1 cellular context compared by ENCODE assay signal in genomic region chr6:157516319-157517026, GRCh38.
TF ChIP-seq lines count a peak whose summit lies in the region.

No MANE protein-coding gene starts in this region.

TF ChIP-seq in K562, 482 proteins besides CTCF, POLR2A, EP300 and RAD21 (continued from another document and continues in another):
- no peak for TF ChIP-seq MITF (IDR thresholded peaks at IDR 0.05)
- TF ChIP-seq PYGO2 (tag; IDR thresholded peaks at IDR 0.05): no peak
- peak; percentile 69 for TF ChIP-seq ATF3 (IDR thresholded peaks at IDR 0.05)
- no peak for TF ChIP-seq ATF3 (CRISPR knock-in tag; conservative IDR thresholded peaks at IDR 0.05)
- TF ChIP-seq PRMT5 (CRISPR knock-in tag; IDR thresholded peaks at IDR 0.05): no peak
- TF ChIP-seq NELFE (IDR thresholded peaks at IDR 0.05; ENCODE audit: insufficient read depth, insufficient read length): no peak
- no peak for TF ChIP-seq ZNF347 (CRISPR knock-in tag; IDR thresholded peaks at IDR 0.05; ENCODE audit: low read depth)
- TF ChIP-seq ZNF695 (CRISPR knock-in tag; IDR thresholded peaks at IDR 0.05): no peak
- TF ChIP-seq ZBTB17 (CRISPR knock-in tag; IDR thresholded peaks at IDR 0.05): no peak
- TF ChIP-seq, protein P1, sequence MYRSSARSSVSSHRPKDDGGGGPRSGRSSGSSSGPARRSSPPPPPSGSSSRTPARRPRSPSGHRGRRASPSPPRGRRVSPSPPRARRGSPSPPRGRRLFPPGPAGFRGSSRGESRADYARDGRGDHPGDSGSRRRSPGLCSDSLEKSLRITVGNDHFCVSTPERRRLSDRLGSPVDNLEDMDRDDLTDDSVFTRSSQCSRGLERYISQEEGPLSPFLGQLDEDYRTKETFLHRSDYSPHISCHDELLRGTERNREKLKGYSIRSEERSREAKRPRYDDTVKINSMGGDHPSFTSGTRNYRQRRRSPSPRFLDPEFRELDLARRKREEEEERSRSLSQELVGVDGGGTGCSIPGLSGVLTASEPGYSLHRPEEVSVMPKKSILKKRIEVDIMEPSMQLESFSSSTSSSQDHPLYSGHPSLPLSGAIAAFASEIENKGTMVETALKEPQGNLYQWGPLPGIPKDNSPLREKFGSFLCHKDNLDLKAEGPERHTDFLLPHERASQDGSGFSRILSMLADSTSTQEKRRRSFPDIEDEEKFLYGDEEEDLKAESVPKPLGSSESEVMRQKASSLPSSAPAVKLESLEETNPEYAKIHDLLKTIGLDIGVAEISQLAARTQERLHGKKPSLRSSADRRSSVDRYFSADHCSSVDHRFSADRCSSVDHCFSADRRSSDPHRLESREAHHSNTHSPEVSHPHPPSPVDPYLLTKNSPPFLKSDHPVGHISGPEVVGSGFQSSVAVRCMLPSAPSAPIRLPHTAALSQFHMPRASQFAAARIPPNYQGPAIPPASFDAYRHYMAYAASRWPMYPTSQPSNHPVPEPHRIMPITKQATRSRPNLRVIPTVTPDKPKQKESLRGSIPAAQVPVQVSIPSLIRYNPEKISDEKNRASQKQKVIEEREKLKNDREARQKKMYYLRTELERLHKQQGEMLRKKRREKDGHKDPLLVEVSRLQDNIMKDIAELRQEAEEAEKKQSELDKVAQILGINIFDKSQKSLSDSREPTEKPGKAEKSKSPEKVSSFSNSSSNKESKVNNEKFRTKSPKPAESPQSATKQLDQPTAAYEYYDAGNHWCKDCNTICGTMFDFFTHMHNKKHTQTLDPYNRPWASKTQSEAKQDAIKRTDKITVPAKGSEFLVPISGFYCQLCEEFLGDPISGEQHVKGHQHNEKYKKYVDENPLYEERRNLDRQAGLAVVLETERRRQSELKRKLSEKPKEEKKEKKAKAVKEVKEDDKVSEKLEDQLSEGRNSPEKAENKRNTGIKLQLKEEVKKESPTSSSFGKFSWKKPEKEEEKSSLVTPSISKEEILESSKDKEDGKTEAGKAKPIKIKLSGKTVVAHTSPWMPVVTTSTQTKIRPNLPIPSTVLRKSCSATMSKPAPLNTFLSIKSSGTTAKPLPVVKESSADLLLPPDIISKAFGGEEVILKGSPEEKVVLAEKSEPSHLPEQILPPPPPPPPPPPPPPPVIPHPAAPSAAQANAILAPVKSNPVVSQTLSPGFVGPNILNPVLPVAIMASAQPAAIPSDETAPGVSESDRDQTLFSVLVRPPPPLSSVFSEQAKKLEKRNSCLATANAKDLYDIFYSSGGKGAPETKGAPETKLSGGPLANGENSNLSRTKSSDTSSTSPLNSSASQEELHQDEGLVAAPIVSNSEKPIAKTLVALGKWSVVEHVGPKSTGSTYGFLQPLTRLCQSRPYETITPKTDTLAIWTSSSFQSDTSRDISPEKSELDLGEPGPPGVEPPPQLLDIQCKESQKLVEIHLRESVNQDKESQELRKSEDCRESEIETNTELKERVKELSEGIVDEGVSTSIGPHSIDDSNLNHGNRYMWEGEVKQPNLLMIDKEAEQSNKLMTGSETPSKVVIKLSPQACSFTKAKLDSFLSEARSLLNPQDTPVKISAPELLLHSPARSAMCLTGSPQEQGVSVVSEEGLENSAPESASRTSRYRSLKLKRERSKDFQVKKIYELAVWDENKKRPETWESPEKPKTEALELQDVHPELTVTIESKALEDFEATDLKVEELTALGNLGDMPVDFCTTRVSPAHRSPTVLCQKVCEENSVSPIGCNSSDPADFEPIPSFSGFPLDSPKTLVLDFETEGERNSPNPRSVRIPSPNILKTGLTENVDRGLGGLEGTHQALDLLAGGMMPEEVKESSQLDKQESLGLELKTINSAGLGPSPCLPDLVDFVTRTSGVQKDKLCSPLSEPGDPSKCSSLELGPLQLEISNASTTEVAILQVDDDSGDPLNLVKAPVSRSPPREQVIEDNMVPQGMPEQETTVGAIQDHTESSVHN (IDR thresholded peaks at IDR 0.05; ENCODE audit: borderline replicate concordance in 1 of 2, low read depth in 1 of 2): 0 out of 4 replicates have a peak, but pooled peaks of 1 of the 2 experiments have one; percentile 37
- no peak for TF ChIP-seq ZMIZ1 (IDR thresholded peaks at IDR 0.05; ENCODE audit: low read depth in 2 of 2, low read length in 2 of 2)
- no peak for TF ChIP-seq XRCC5 (IDR thresholded peaks at IDR 0.05; ENCODE audit: low read depth, low read length)
- TF ChIP-seq DDX20 (tag; IDR thresholded peaks at IDR 0.05; ENCODE audit: low read depth): no peak
- TF ChIP-seq HDAC2 (IDR thresholded peaks at IDR 0.05): no peak
- TF ChIP-seq ZKSCAN3 (CRISPR knock-in tag; IDR thresholded peaks at IDR 0.05): no peak
- no peak for TF ChIP-seq KLF13 (tag; IDR thresholded peaks at IDR 0.05; ENCODE audit: borderline replicate concordance, low read depth)
- TF ChIP-seq PCBP2 (IDR thresholded peaks at IDR 0.05; ENCODE audit: low read depth, low read length, poor library complexity, severe bottlenecking): no peak
- no peak for TF ChIP-seq ZNF384 (IDR thresholded peaks at IDR 0.05; ENCODE audit: low read depth, low read length)
- TF ChIP-seq ZFP36 (IDR thresholded peaks at IDR 0.05; ENCODE audit: low read depth, low read length, partially characterized antibody): no peak
- TF ChIP-seq, protein P2, sequence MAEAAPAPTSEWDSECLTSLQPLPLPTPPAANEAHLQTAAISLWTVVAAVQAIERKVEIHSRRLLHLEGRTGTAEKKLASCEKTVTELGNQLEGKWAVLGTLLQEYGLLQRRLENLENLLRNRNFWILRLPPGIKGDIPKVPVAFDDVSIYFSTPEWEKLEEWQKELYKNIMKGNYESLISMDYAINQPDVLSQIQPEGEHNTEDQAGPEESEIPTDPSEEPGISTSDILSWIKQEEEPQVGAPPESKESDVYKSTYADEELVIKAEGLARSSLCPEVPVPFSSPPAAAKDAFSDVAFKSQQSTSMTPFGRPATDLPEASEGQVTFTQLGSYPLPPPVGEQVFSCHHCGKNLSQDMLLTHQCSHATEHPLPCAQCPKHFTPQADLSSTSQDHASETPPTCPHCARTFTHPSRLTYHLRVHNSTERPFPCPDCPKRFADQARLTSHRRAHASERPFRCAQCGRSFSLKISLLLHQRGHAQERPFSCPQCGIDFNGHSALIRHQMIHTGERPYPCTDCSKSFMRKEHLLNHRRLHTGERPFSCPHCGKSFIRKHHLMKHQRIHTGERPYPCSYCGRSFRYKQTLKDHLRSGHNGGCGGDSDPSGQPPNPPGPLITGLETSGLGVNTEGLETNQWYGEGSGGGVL (CRISPR knock-in tag; IDR thresholded peaks at IDR 0.05): no peak
- TF ChIP-seq MAZ (CRISPR knock-in tag; conservative IDR thresholded peaks at IDR 0.05 in 1 of 2, IDR thresholded peaks at IDR 0.05 in 1 of 2): peak in 1 of 2 experiments; percentile 60; a peak in 1 of 4 replicates
- no peak for TF ChIP-seq LEF1 (IDR thresholded peaks at IDR 0.05)
- TF ChIP-seq, protein P3, sequence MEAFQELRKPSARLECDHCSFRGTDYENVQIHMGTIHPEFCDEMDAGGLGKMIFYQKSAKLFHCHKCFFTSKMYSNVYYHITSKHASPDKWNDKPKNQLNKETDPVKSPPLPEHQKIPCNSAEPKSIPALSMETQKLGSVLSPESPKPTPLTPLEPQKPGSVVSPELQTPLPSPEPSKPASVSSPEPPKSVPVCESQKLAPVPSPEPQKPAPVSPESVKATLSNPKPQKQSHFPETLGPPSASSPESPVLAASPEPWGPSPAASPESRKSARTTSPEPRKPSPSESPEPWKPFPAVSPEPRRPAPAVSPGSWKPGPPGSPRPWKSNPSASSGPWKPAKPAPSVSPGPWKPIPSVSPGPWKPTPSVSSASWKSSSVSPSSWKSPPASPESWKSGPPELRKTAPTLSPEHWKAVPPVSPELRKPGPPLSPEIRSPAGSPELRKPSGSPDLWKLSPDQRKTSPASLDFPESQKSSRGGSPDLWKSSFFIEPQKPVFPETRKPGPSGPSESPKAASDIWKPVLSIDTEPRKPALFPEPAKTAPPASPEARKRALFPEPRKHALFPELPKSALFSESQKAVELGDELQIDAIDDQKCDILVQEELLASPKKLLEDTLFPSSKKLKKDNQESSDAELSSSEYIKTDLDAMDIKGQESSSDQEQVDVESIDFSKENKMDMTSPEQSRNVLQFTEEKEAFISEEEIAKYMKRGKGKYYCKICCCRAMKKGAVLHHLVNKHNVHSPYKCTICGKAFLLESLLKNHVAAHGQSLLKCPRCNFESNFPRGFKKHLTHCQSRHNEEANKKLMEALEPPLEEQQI (IDR thresholded peaks at IDR 0.05): no peak
- TF ChIP-seq ZNF518B (CRISPR knock-in tag; IDR thresholded peaks at IDR 0.05): no peak
- no peak for TF ChIP-seq NUFIP1 (IDR thresholded peaks at IDR 0.05; ENCODE audit: partially characterized antibody)
- no peak for TF ChIP-seq RBBP5 (IDR thresholded peaks at IDR 0.05; ENCODE audit: borderline replicate concordance, insufficient read depth, low read length, poor library complexity, severe bottlenecking)
